In the genomic region with DNA sequence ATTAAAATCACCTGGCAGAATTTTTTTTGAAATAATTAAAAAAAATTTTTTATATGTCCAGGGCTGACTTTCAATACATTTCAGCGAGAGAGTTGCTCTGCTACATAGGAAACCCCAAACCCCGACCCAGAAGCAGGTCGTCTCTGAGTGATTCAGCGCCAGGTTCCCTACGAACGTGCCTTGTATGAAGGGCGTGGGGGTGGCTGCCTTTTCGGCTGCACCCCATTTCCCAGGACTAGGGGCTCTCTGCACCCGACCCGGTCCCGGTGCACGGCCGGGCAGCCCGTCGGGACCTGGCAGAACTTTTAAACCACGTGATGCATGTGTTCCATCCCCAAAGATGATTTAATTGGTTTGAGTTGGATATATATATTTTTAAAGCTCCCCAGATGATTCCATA, we compare ENCODE assay signal across 21 cellular contexts.
"Had no signal": no experiment of that assay in that cellular context is flagged by ENCODE, and none has a peak within 500 bp of the region (broad histone marks: within the 10 kb centered on the region; RNA-seq: fewer than 3 reads in every experiment).

No MANE protein-coding gene starts in this region.

- H3K27me3 Mint-ChIP-seq: stimulated activated naive CD8-positive, alpha-beta T cell treated with anti-CD3 and anti-CD28 coated beads, Interleukin-15, amount 100 ng/mL, for 72 hours had no signal

- H3K9me3 Mint-ChIP-seq: nephron progenitor cell; stimulated activated naive B cell treated with anti-CD40 and anti-IgM and Interleukin-4, amounts not matched to agents 10 μg/mL and 1 μg/mL and 100 μg/mL, for 72 hours had no signal

- H3K9me3 ChIP-seq: left ventricle myocardium inferior, testis, upper lobe of right lung, vagina had no signal

- DNase-seq: effector CD4-positive, alpha-beta T cell; glutamatergic neuron; immature natural killer cell; left ventricle myocardium inferior; mesenchymal stem cell; midbrain; nephron progenitor cell; spleen; stimulated activated CD4-positive, alpha-beta T cell treated with anti-CD3 and anti-CD28 coated beads, Interleukin-15, amount 100 ng/mL, for 24 hours; stimulated activated CD4-positive, alpha-beta T cell treated with anti-CD3 and anti-CD28 coated beads, Interleukin-1b, Interleukin-23, amount 100 ng/mL, for 48 hours; stimulated activated CD4-positive, alpha-beta T cell treated with anti-CD3 and anti-CD28 coated beads, Interleukin-4, amount 100 ng/mL, for 24 hours; stimulated activated naive B cell treated with anti-CD40 and anti-IgM and Interleukin-4, amounts not matched to agents 10 μg/mL and 1 μg/mL and 100 μg/mL, for 72 hours; stimulated activated naive CD8-positive, alpha-beta T cell treated with anti-CD3 and anti-CD28 coated beads, Interleukin-15, amount 100 ng/mL, for 72 hours; testis; upper lobe of right lung had no signal

- H3K27ac Mint-ChIP-seq: nephron progenitor cell; stimulated activated naive B cell treated with anti-CD40 and anti-IgM and Interleukin-4, amounts not matched to agents 10 μg/mL and 1 μg/mL and 100 μg/mL, for 72 hours; stimulated activated naive CD8-positive, alpha-beta T cell treated with anti-CD3 and anti-CD28 coated beads, Interleukin-15, amount 100 ng/mL, for 72 hours had no signal

- H3K4me3 Mint-ChIP-seq: immature natural killer cell; nephron progenitor cell; stimulated activated naive B cell treated with anti-CD40 and anti-IgM and Interleukin-4, amounts not matched to agents 10 μg/mL and 1 μg/mL and 100 μg/mL, for 72 hours; stimulated activated naive CD8-positive, alpha-beta T cell treated with anti-CD3 and anti-CD28 coated beads, Interleukin-15, amount 100 ng/mL, for 72 hours had no signal

- H3K4me3 ChIP-seq: coronary artery, gastroesophageal sphincter, left ventricle myocardium inferior, lung, spleen, testis, tibial nerve, upper lobe of right lung, vagina had no signal

- H3K36me3 ChIP-seq: gastroesophageal sphincter, left ventricle myocardium inferior, spleen, tibial nerve, upper lobe of right lung, vagina had no signal

- H3K27ac ChIP-seq: coronary artery, gastroesophageal sphincter, left ventricle myocardium inferior, spleen, testis, tibial nerve, upper lobe of right lung, vagina had no signal

- H3K4me1 Mint-ChIP-seq: nephron progenitor cell had no signal

- H3K36me3 Mint-ChIP-seq: stimulated activated naive B cell treated with anti-CD40 and anti-IgM and Interleukin-4, amounts not matched to agents 10 μg/mL and 1 μg/mL and 100 μg/mL, for 72 hours had no signal

- H3K4me1 ChIP-seq: gastroesophageal sphincter, left ventricle myocardium inferior, spleen, testis, tibial nerve, upper lobe of right lung, vagina had no signal

- ATAC-seq: gastroesophageal sphincter, sciatic nerve, upper lobe of right lung had no signal

- H3K27me3 ChIP-seq: gastroesophageal sphincter, spleen, testis, tibial nerve, upper lobe of right lung, vagina had no signal
